26 cellular contexts compared by ENCODE assay signal in genomic region chr7:41976411-41976810, GRCh38.
"Had no signal": no experiment of that assay in that cellular context is flagged by ENCODE, and none has a peak within 500 bp of the region (broad histone marks: within the 10 kb centered on the region; RNA-seq: fewer than 3 reads in every experiment).

No MANE protein-coding gene starts in this region.

- H3K27ac ChIP-seq: adrenal gland, Peyer's patch, SJSA1 had no signal

- H3K27me3 Mint-ChIP-seq: IgD-negative memory B cell had no signal

- H3K36me3 ChIP-seq: adrenal gland, Peyer's patch had no signal

- H3K4me2 ChIP-seq: SK-N-SH had no signal

- H3K9me3 ChIP-seq: adrenal gland, Peyer's patch, SJSA1, SK-N-SH had no signal

- ATAC-seq: activated CD8-positive, alpha-beta T cell treated with anti-CD3 and anti-CD28 coated beads for 36 hours; activated T-cell treated with anti-CD3 and anti-CD28 coated beads, Interleukin-2, amount 50 U/mL, for 72 hours had no signal

- H3K4me1 ChIP-seq: adrenal gland, SJSA1 had no signal

- H3K36me3 Mint-ChIP-seq: activated naive CD4-positive, alpha-beta T cell treated with anti-CD3 and anti-CD28 coated beads, Interleukin-2, amount 50 U/mL, for 24 hours; activated naive CD8-positive, alpha-beta T cell treated with anti-CD3 and anti-CD28 coated beads, Interleukin-2, amount 10 ng/mL, durations not matched to agents 7 days and 5 days; IgD-negative memory B cell had no signal

- DNase-seq: activated CD4-positive, alpha-beta T cell treated with anti-CD3 and anti-CD28 coated beads, Interleukin-2, amount 10 ng/mL, durations not matched to agents 24 days and 14 days; activated CD4-positive, alpha-beta T cell treated with anti-CD3 and anti-CD28 coated beads, Interleukin-2, amount 50 U/mL, for 4 hours; activated gamma-delta T cell; activated naive CD4-positive, alpha-beta T cell treated with Interleukin-2 at 50 U/mL for 16 hours; activated naive CD8-positive, alpha-beta T cell treated with anti-CD3 and anti-CD28 coated beads, Interleukin-2, amount 10 ng/mL, durations not matched to agents 7 days and 5 days; activated T-cell treated with anti-CD3 and anti-CD28 coated beads, Interleukin-2, amount 50 U/mL, for 1 hour; activated T-cell treated with anti-CD3 and anti-CD28 coated beads, Interleukin-2, amount 50 U/mL, for 72 hours; NCI-H1092; NCI-H146; NCI-H187; NCI-H2029 treated with DMSO at 0.1 percent for 48 hours; NCI-H2107; NCI-H2171; NCI-H510A; NCI-H774; Peyer's patch had no signal

- H3K27ac Mint-ChIP-seq: activated CD4-positive, alpha-beta T cell treated with anti-CD3 and anti-CD28 coated beads, Interleukin-2, amount 10 ng/mL, durations not matched to agents 24 days and 14 days; activated CD8-positive, alpha-beta T cell treated with anti-CD3 and anti-CD28 coated beads for 36 hours; activated naive CD4-positive, alpha-beta T cell treated with anti-CD3 and anti-CD28 coated beads, Interleukin-2, amount 50 U/mL, for 24 hours; activated naive CD8-positive, alpha-beta T cell treated with anti-CD3 and anti-CD28 coated beads, Interleukin-2, amount 10 ng/mL, durations not matched to agents 7 days and 5 days; activated T-cell treated with anti-CD3 and anti-CD28 coated beads, Interleukin-2, amount 50 U/mL, for 72 hours; activated T-helper 2 cell treated with anti-CD3 and anti-CD28 coated beads, Interferon-gamma antibody, Interleukin-2, Interleukin-4, amounts not matched to agents 10 μg/mL and 5 μg/mL and 100 μg/mL, durations not matched to agents 14 hours and 24 hours and 36 hours; IgD-negative memory B cell; T-helper 1 cell treated with Interleukin-12 subunit alpha and Interleukin-12 subunit beta and Interleukin-4 antibody, amounts not matched to agents 30 μg/mL and 1 μg/mL, for 36 hours; T-helper 2 cell treated with Interferon-gamma antibody and Interleukin-4, amounts not matched to agents 5 μg/mL and 100 μg/mL, for 36 hours had no signal

- H3K4me3 ChIP-seq: adrenal gland, Peyer's patch, SJSA1 had no signal

- H3K4me3 Mint-ChIP-seq: activated CD4-positive, alpha-beta T cell treated with anti-CD3 and anti-CD28 coated beads, Interleukin-2, amount 10 ng/mL, durations not matched to agents 24 days and 14 days; activated CD8-positive, alpha-beta T cell treated with anti-CD3 and anti-CD28 coated beads for 36 hours; activated naive CD4-positive, alpha-beta T cell treated with anti-CD3 and anti-CD28 coated beads, Interleukin-2, amount 50 U/mL, for 24 hours; activated naive CD8-positive, alpha-beta T cell treated with anti-CD3 and anti-CD28 coated beads, Interleukin-2, amount 10 ng/mL, durations not matched to agents 7 days and 5 days; activated T-cell treated with anti-CD3 and anti-CD28 coated beads, Interleukin-2, amount 50 U/mL, for 72 hours; brain; IgD-negative memory B cell; T-helper 1 cell treated with Interleukin-12 subunit alpha and Interleukin-12 subunit beta and Interleukin-4 antibody, amounts not matched to agents 30 μg/mL and 1 μg/mL, for 36 hours; T-helper 2 cell treated with Interferon-gamma antibody and Interleukin-4, amounts not matched to agents 5 μg/mL and 100 μg/mL, for 36 hours had no signal

- H3K9ac ChIP-seq: SK-N-SH had no signal

- H3K9me3 Mint-ChIP-seq: activated CD4-positive, alpha-beta T cell treated with anti-CD3 and anti-CD28 coated beads, Interleukin-2, amount 10 ng/mL, durations not matched to agents 24 days and 14 days; activated CD8-positive, alpha-beta T cell treated with anti-CD3 and anti-CD28 coated beads for 36 hours; activated naive CD4-positive, alpha-beta T cell treated with anti-CD3 and anti-CD28 coated beads, Interleukin-2, amount 50 U/mL, for 24 hours; activated naive CD8-positive, alpha-beta T cell treated with anti-CD3 and anti-CD28 coated beads, Interleukin-2, amount 10 ng/mL, durations not matched to agents 7 days and 5 days; activated T-cell treated with anti-CD3 and anti-CD28 coated beads, Interleukin-2, amount 50 U/mL, for 72 hours; activated T-helper 2 cell treated with anti-CD3 and anti-CD28 coated beads, Interferon-gamma antibody, Interleukin-2, Interleukin-4, amounts not matched to agents 10 μg/mL and 5 μg/mL and 100 μg/mL, durations not matched to agents 14 hours and 24 hours and 36 hours; brain; IgD-negative memory B cell; T-helper 1 cell treated with Interleukin-12 subunit alpha and Interleukin-12 subunit beta and Interleukin-4 antibody, amounts not matched to agents 30 μg/mL and 1 μg/mL, for 36 hours; T-helper 2 cell treated with Interferon-gamma antibody and Interleukin-4, amounts not matched to agents 5 μg/mL and 100 μg/mL, for 36 hours had no signal

- H3K27me3 ChIP-seq: adrenal gland, Peyer's patch, SJSA1 had no signal

- H3K4me1 Mint-ChIP-seq: activated CD4-positive, alpha-beta T cell treated with anti-CD3 and anti-CD28 coated beads, Interleukin-2, amount 10 ng/mL, durations not matched to agents 24 days and 14 days; activated naive CD4-positive, alpha-beta T cell treated with anti-CD3 and anti-CD28 coated beads, Interleukin-2, amount 50 U/mL, for 24 hours; activated naive CD8-positive, alpha-beta T cell treated with anti-CD3 and anti-CD28 coated beads, Interleukin-2, amount 10 ng/mL, durations not matched to agents 7 days and 5 days had no signal
